In the genomic region with DNA sequence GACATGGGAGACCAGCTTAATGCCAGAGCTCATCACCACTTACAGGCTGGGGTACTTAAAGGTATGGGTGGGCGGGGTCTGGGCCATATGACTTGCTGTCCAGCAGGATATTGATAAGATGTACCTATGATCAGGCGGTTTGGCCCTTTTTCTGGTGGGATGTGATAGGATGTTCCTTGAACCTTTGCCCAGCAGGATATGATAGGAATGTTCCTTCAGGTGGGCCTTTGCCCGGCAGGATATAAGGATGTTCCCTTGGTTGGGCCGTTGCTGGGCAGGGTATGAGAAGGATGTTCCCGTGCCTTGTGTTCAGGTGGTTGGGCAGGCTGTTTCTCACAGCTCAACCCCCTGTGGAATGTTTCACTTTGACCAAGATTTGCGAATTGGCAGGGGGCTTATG, we compare ENCODE assay signal across 30 cellular contexts.
"Had no signal": no experiment of that assay in that cellular context is flagged by ENCODE, and none has a peak within 500 bp of the region (broad histone marks: within the 10 kb centered on the region; RNA-seq: fewer than 3 reads in every experiment).

No MANE protein-coding gene starts in this region.

- DNase-seq: activated CD4-positive, alpha-beta memory T cell treated with anti-CD3 and anti-CD28 coated beads for 36 hours; activated CD4-positive, alpha-beta T cell treated with anti-CD3 and anti-CD28 coated beads for 36 hours; activated CD4-positive, alpha-beta T cell treated with anti-CD3 and anti-CD28 coated beads, Interleukin-2, amount 10 ng/mL, durations not matched to agents 24 days and 14 days; activated CD4-positive, CD25-positive, alpha-beta regulatory T cell; activated CD4-positive, CD25-positive, alpha-beta regulatory T cell treated with anti-CD3 and anti-CD28 coated beads, Interleukin-2, amount 50 U/mL, for 72 hours; activated CD8-positive, alpha-beta memory T cell treated with anti-CD3 and anti-CD28 coated beads, Interleukin-2, amount 10 ng/mL, durations not matched to agents 7 days and 5 days; activated CD8-positive, alpha-beta memory T cell treated with anti-CD3 and anti-CD28 coated beads, Interleukin-2, amount 50 U/mL, for 4 hours; activated CD8-positive, alpha-beta T cell treated with anti-CD3 and anti-CD28 coated beads, Interleukin-2, amount 10 ng/mL, durations not matched to agents 7 days and 5 days; activated effector memory CD4-positive, alpha-beta T cell treated with anti-CD3 and anti-CD28 coated beads, Interleukin-2, amount 50 U/mL, for 16 hours; activated naive CD4-positive, alpha-beta T cell treated with anti-CD3 and anti-CD28 coated beads for 36 hours; activated naive CD8-positive, alpha-beta T cell treated with anti-CD3 and anti-CD28 coated beads for 36 hours; activated naive CD8-positive, alpha-beta T cell treated with anti-CD3 and anti-CD28 coated beads, Interleukin-2, amount 50 U/mL, for 24 hours; activated T-cell treated with anti-CD3 and anti-CD28 coated beads, Interleukin-2, amount 50 U/mL, for 1 hour; activated T-cell treated with anti-CD3 and anti-CD28 coated beads, Interleukin-2, amount 50 U/mL, for 48 hours; adrenal gland; amygdala; aorta; central memory CD4-positive, alpha-beta T cell; cerebellar nuclear complex; colonic mucosa; effector CD8-positive, alpha-beta T cell; T-helper 2 cell had no signal

- H3K36me3 Mint-ChIP-seq: activated CD4-positive, alpha-beta memory T cell treated with anti-CD3 and anti-CD28 coated beads for 36 hours; activated CD8-positive, alpha-beta memory T cell treated with anti-CD3 and anti-CD28 coated beads, Interleukin-2, amount 10 ng/mL, durations not matched to agents 7 days and 5 days; activated naive CD4-positive, alpha-beta T cell treated with anti-CD3 and anti-CD28 coated beads, Interleukin-2, amount 50 U/mL, for 24 hours; activated naive CD8-positive, alpha-beta T cell treated with anti-CD3 and anti-CD28 coated beads for 36 hours; brain had no signal

- H3K4me1 Mint-ChIP-seq: activated CD4-positive, alpha-beta T cell treated with anti-CD3 and anti-CD28 coated beads for 36 hours; activated CD4-positive, alpha-beta T cell treated with anti-CD3 and anti-CD28 coated beads, Interleukin-2, amount 10 ng/mL, durations not matched to agents 24 days and 14 days; activated CD8-positive, alpha-beta memory T cell treated with anti-CD3 and anti-CD28 coated beads, Interleukin-2, amount 10 ng/mL, durations not matched to agents 7 days and 5 days; activated naive CD4-positive, alpha-beta T cell treated with anti-CD3 and anti-CD28 coated beads, Interleukin-2, amount 50 U/mL, for 24 hours; activated naive CD8-positive, alpha-beta T cell treated with anti-CD3 and anti-CD28 coated beads for 36 hours; activated naive CD8-positive, alpha-beta T cell treated with anti-CD3 and anti-CD28 coated beads, Interleukin-2, amount 50 U/mL, for 24 hours had no signal

- H3K4me3 ChIP-seq: adrenal gland, breast epithelium, cardiac muscle cell, colonic mucosa had no signal

- H3K9me3 ChIP-seq: adrenal gland, breast epithelium, colonic mucosa had no signal

- H3K9me3 Mint-ChIP-seq: activated CD4-positive, alpha-beta memory T cell treated with anti-CD3 and anti-CD28 coated beads for 36 hours; activated CD4-positive, alpha-beta T cell treated with anti-CD3 and anti-CD28 coated beads, Interleukin-2, amount 10 ng/mL, durations not matched to agents 24 days and 14 days; activated naive CD4-positive, alpha-beta T cell treated with anti-CD3 and anti-CD28 coated beads for 36 hours; activated naive CD4-positive, alpha-beta T cell treated with anti-CD3 and anti-CD28 coated beads, Interleukin-2, amount 50 U/mL, for 24 hours; activated naive CD8-positive, alpha-beta T cell treated with anti-CD3 and anti-CD28 coated beads for 36 hours; activated T-helper 1 cell treated with anti-CD3 and anti-CD28 coated beads, Interleukin-12 subunit alpha, Interleukin-12 subunit beta, Interleukin-2, Interleukin-4 antibody, amounts not matched to agents 30 ng/mL and 10 ng/mL and 1 ng/mL, durations not matched to agents 14 hours and 24 hours and 36 hours; activated T-helper 2 cell treated with anti-CD3 and anti-CD28 coated beads, Interferon-gamma antibody, Interleukin-2, Interleukin-4, amounts not matched to agents 10 μg/mL and 5 μg/mL and 100 μg/mL, durations not matched to agents 14 hours and 24 hours and 36 hours had no signal

- H3K27me3 Mint-ChIP-seq: activated CD4-positive, alpha-beta T cell treated with anti-CD3 and anti-CD28 coated beads for 36 hours; activated CD4-positive, alpha-beta T cell treated with anti-CD3 and anti-CD28 coated beads, Interleukin-2, amount 10 ng/mL, durations not matched to agents 24 days and 14 days; activated CD8-positive, alpha-beta memory T cell treated with anti-CD3 and anti-CD28 coated beads, Interleukin-2, amount 10 ng/mL, durations not matched to agents 7 days and 5 days; activated naive CD4-positive, alpha-beta T cell treated with anti-CD3 and anti-CD28 coated beads, Interleukin-2, amount 50 U/mL, for 24 hours; activated naive CD8-positive, alpha-beta T cell treated with anti-CD3 and anti-CD28 coated beads for 36 hours; activated naive CD8-positive, alpha-beta T cell treated with anti-CD3 and anti-CD28 coated beads, Interleukin-2, amount 50 U/mL, for 24 hours had no signal

- H3K36me3 ChIP-seq: adrenal gland, breast epithelium, cardiac muscle cell, colonic mucosa had no signal

- H3K27ac ChIP-seq: adrenal gland, breast epithelium, cardiac muscle cell, colonic mucosa had no signal

- H3K27me3 ChIP-seq: adrenal gland, breast epithelium, cardiac muscle cell, colonic mucosa had no signal

- ATAC-seq: activated CD4-positive, alpha-beta T cell treated with anti-CD3 and anti-CD28 coated beads for 36 hours; activated CD8-positive, alpha-beta memory T cell treated with anti-CD3 and anti-CD28 coated beads, Interleukin-2, amount 10 ng/mL, durations not matched to agents 7 days and 5 days; activated CD8-positive, alpha-beta T cell treated with anti-CD3 and anti-CD28 coated beads, Interleukin-2, amount 10 ng/mL, durations not matched to agents 7 days and 5 days; activated naive CD8-positive, alpha-beta T cell treated with anti-CD3 and anti-CD28 coated beads, Interleukin-2, amount 50 U/mL, for 24 hours; esophagus mucosa had no signal

- FAIRE-seq: frontal cortex had no signal

- H3K27ac Mint-ChIP-seq: activated CD4-positive, alpha-beta memory T cell treated with anti-CD3 and anti-CD28 coated beads for 36 hours; activated CD4-positive, alpha-beta T cell treated with anti-CD3 and anti-CD28 coated beads for 36 hours; activated CD4-positive, alpha-beta T cell treated with anti-CD3 and anti-CD28 coated beads, Interleukin-2, amount 10 ng/mL, durations not matched to agents 24 days and 14 days; activated CD8-positive, alpha-beta memory T cell treated with anti-CD3 and anti-CD28 coated beads, Interleukin-2, amount 10 ng/mL, durations not matched to agents 7 days and 5 days; activated CD8-positive, alpha-beta T cell treated with anti-CD3 and anti-CD28 coated beads, Interleukin-2, amount 10 ng/mL, durations not matched to agents 7 days and 5 days; activated naive CD4-positive, alpha-beta T cell treated with anti-CD3 and anti-CD28 coated beads for 36 hours; activated naive CD4-positive, alpha-beta T cell treated with anti-CD3 and anti-CD28 coated beads, Interleukin-2, amount 50 U/mL, for 24 hours; activated naive CD8-positive, alpha-beta T cell treated with anti-CD3 and anti-CD28 coated beads for 36 hours; activated naive CD8-positive, alpha-beta T cell treated with anti-CD3 and anti-CD28 coated beads, Interleukin-2, amount 50 U/mL, for 24 hours; activated T-helper 1 cell treated with anti-CD3 and anti-CD28 coated beads, Interleukin-12 subunit alpha, Interleukin-12 subunit beta, Interleukin-2, Interleukin-4 antibody, amounts not matched to agents 30 ng/mL and 10 ng/mL and 1 ng/mL, durations not matched to agents 14 hours and 24 hours and 36 hours; activated T-helper 2 cell treated with anti-CD3 and anti-CD28 coated beads, Interferon-gamma antibody, Interleukin-2, Interleukin-4, amounts not matched to agents 10 μg/mL and 5 μg/mL and 100 μg/mL, durations not matched to agents 14 hours and 24 hours and 36 hours; brain had no signal

- H3K4me1 ChIP-seq: adrenal gland, breast epithelium, colonic mucosa had no signal

- H3K4me3 Mint-ChIP-seq: activated CD4-positive, alpha-beta memory T cell treated with anti-CD3 and anti-CD28 coated beads for 36 hours; activated CD4-positive, alpha-beta T cell treated with anti-CD3 and anti-CD28 coated beads for 36 hours; activated CD4-positive, alpha-beta T cell treated with anti-CD3 and anti-CD28 coated beads, Interleukin-2, amount 10 ng/mL, durations not matched to agents 24 days and 14 days; activated CD8-positive, alpha-beta memory T cell treated with anti-CD3 and anti-CD28 coated beads, Interleukin-2, amount 10 ng/mL, durations not matched to agents 7 days and 5 days; activated CD8-positive, alpha-beta T cell treated with anti-CD3 and anti-CD28 coated beads, Interleukin-2, amount 10 ng/mL, durations not matched to agents 7 days and 5 days; activated naive CD4-positive, alpha-beta T cell treated with anti-CD3 and anti-CD28 coated beads for 36 hours; activated naive CD4-positive, alpha-beta T cell treated with anti-CD3 and anti-CD28 coated beads, Interleukin-2, amount 50 U/mL, for 24 hours; activated naive CD8-positive, alpha-beta T cell treated with anti-CD3 and anti-CD28 coated beads for 36 hours; activated naive CD8-positive, alpha-beta T cell treated with anti-CD3 and anti-CD28 coated beads, Interleukin-2, amount 50 U/mL, for 24 hours; activated T-helper 1 cell treated with anti-CD3 and anti-CD28 coated beads, Interleukin-12 subunit alpha, Interleukin-12 subunit beta, Interleukin-2, Interleukin-4 antibody, amounts not matched to agents 30 ng/mL and 10 ng/mL and 1 ng/mL, durations not matched to agents 14 hours and 24 hours and 36 hours; brain had no signal
